In the genomic region with DNA sequence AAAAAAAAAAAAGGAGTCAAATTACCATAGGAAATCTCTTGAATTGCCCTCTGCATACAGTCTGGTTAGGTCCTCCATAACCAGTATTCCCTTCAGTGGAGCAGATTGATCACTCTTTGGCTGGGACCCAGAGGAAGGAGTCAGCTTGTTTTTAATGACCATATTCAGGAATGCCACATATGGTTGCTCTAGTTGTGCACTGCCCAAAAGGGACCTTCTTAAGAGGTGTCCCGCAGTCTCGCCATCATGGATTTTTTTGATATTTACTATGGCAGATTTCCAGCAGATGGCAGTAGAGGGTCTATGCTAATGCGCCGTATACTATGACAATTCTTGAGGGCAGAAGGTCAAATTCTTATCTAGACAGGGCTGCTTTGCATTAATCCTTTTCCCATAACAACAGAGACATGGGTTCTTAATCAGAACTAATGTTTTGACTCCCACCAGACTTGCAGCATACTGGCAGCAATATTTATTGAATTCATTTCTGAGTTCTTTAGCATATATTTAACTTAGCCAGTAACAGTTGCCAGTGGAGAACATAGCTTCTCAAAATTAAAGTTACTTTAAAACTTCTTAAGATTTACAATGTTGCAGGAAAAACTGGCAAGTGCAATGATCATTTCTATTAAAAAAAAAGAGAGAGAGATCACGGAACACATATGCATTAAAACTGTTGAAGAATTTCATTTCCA, we compare ENCODE assay signal across 8 cellular contexts. TPM values are rescaled to one million over a fixed set of nuclear protein-coding genes. Genes with fewer than 3 reads are reported as not detected.
DNase-seq lines count a peak whose midpoint lies in the region; ATAC-seq, FAIRE-seq and TF ChIP-seq lines count a peak whose summit lies in the region.

No MANE protein-coding gene starts in this region.

- intact Hi-C loops in left ventricle myocardium inferior (cut with micrococcal nuclease): loop anchor here (5.0 kb wide), 1 partner anchor 189 kb away; no protein-coding TSS in a partner anchor

- H3K27ac ChIP-seq in left ventricle myocardium inferior (replicated peaks): no peak overlapping the region
- no peak overlapping the region for H3K27ac ChIP-seq in small intestine (ENCODE audit: low read depth in 1 of 2, low read length in 1 of 2)

- H3K36me3 ChIP-seq in Loucy (ENCODE audit: insufficient read depth, low read length) (no peaks in the 10 kb centered on the region), left ventricle myocardium inferior (no peaks in the 10 kb centered on the region), small intestine (ENCODE audit: control insufficient read depth in 2 of 2, insufficient read depth in 2 of 2, low read length in 2 of 2) (no peaks in the 10 kb centered on the region)

- FAIRE-seq in small intestine (lab: Jason Lieb, UNC): no peak

- no peak overlapping the region for H3K9ac ChIP-seq in Loucy (ENCODE audit: low read depth, low read length, poor library complexity, severe bottlenecking)

- H3F3A ChIP-seq in Loucy (ENCODE audit: low read depth): no peaks in the 10 kb centered on the region

- no peaks in the 10 kb centered on the region for H3K27me3 ChIP-seq in Loucy (ENCODE audit: insufficient read depth, low read length, poor library complexity, severe bottlenecking)
- no peaks in the 10 kb centered on the region for H3K27me3 ChIP-seq in left ventricle myocardium inferior (ENCODE audit: low read depth)
- no peaks in the 10 kb centered on the region for H3K27me3 ChIP-seq in small intestine (ENCODE audit: control insufficient read depth in 2 of 2, insufficient read depth in 2 of 2, low read length in 2 of 2)

- no peaks in the 10 kb centered on the region for H3K4me1 ChIP-seq in Loucy (ENCODE audit: insufficient read depth, low read length, poor library complexity, severe bottlenecking)
- peaks cover 8% of the 10 kb centered on the region for H3K4me1 ChIP-seq in left ventricle myocardium inferior
- H3K4me1 ChIP-seq in small intestine (ENCODE audit: control insufficient read depth in 2 of 2, insufficient read depth in 1 of 2, low read depth in 1 of 2, low read length in 1 of 2): no peaks in the 10 kb centered on the region

- WGBS in small intestine, 3 donors: 4 to 14% (median 9%) methylated on average over 5 of the region's 5 CpGs

- no peaks in the 10 kb centered on the region for H3K79me2 ChIP-seq in Loucy (ENCODE audit: insufficient read depth, low read length)

- 0 out of 2 replicates have a peak, but pooled peaks cover 3% of the 10 kb centered on the region for H3K9me3 ChIP-seq in Loucy (ENCODE audit: insufficient read depth, low read depth, low read length)
- H3K9me3 ChIP-seq in left ventricle myocardium inferior (replicated peaks): peaks cover 7% of the 10 kb centered on the region
- H3K9me3 ChIP-seq in small intestine (ENCODE audit: control insufficient read depth, low read depth): no peaks in the 10 kb centered on the region

- peak; percentile 67 for ATAC-seq in GM21515 (IDR thresholded peaks at IDR 0.05; ENCODE audit: unreplicated experiment)
- peak; percentile 96 for ATAC-seq in SK-N-SH treated with all-trans-retinoic acid at 6 μM for 48 hours
- ATAC-seq in GM19467 (IDR thresholded peaks at IDR 0.05; ENCODE audit: unreplicated experiment): no peak

- TF ChIP-seq CTCF in Loucy (conservative IDR thresholded peaks at IDR 0.05; ENCODE audit: low read length) (peak; percentile 80), left ventricle myocardium inferior (IDR thresholded peaks at IDR 0.05; ENCODE audit: borderline replicate concordance) (peak; percentile 82)

- no peak overlapping the region for H3K4me2 ChIP-seq in Loucy (ENCODE audit: low read depth, low read length, poor library complexity, severe bottlenecking)

- peak; percentile 25 for DNase-seq in CMK (ENCODE audit: low read depth)
- peak; percentile 26 for DNase-seq in activated naive CD4-positive, alpha-beta T cell treated with anti-CD3 and anti-CD28 coated beads, Interleukin-2, amount 50 U/mL, for 16 hours
- no peak for DNase-seq in left ventricle myocardium inferior
- peak; percentile 85 for DNase-seq in small intestine

- H3K4me3 ChIP-seq in Loucy (ENCODE audit: low read length, poor library complexity, severe bottlenecking): no peak overlapping the region
- H3K4me3 ChIP-seq in left ventricle myocardium inferior: no peak overlapping the region
- no peak overlapping the region for H3K4me3 ChIP-seq in small intestine (ENCODE audit: low read depth in 1 of 2, low read length in 2 of 2)

- H4K20me1 ChIP-seq in Loucy (ENCODE audit: insufficient read depth, low read length, poor library complexity, severe bottlenecking): no peaks in the 10 kb centered on the region

- H3K9me2 ChIP-seq in Loucy (replicated peaks; ENCODE audit: low read depth, low read length): no peaks in the 10 kb centered on the region

- H2AFZ ChIP-seq in Loucy (ENCODE audit: low read length): no peak overlapping the region

TF ChIP-seq in SK-N-SH treated with all-trans-retinoic acid at 6 μM for 48 hours, 23 proteins besides CTCF, POLR2A, EP300 and RAD21:
- TF ChIP-seq GLIS3 (CRISPR knock-in tag; IDR thresholded peaks at IDR 0.05): no peak
- TF ChIP-seq, protein P1, sequence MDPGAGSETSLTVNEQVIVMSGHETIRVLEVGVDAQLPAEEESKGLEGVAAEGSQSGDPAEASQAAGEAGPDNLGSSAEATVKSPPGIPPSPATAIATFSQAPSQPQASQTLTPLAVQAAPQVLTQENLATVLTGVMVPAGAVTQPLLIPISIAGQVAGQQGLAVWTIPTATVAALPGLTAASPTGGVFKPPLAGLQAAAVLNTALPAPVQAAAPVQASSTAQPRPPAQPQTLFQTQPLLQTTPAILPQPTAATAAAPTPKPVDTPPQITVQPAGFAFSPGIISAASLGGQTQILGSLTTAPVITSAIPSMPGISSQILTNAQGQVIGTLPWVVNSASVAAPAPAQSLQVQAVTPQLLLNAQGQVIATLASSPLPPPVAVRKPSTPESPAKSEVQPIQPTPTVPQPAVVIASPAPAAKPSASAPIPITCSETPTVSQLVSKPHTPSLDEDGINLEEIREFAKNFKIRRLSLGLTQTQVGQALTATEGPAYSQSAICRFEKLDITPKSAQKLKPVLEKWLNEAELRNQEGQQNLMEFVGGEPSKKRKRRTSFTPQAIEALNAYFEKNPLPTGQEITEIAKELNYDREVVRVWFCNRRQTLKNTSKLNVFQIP (CRISPR knock-in tag; IDR thresholded peaks at IDR 0.05; ENCODE audit: borderline replicate concordance, low read depth): no peak
- no peak for TF ChIP-seq ZC3H10 (CRISPR knock-in tag; IDR thresholded peaks at IDR 0.05)
- no peak for TF ChIP-seq BACH2 (CRISPR knock-in tag; IDR thresholded peaks at IDR 0.05; ENCODE audit: borderline replicate concordance)
- TF ChIP-seq CSDC2 (CRISPR knock-in tag; IDR thresholded peaks at IDR 0.05): no peak
- no peak for TF ChIP-seq TOX (CRISPR knock-in tag; IDR thresholded peaks at IDR 0.05; ENCODE audit: borderline replicate concordance)
- TF ChIP-seq, protein P2, sequence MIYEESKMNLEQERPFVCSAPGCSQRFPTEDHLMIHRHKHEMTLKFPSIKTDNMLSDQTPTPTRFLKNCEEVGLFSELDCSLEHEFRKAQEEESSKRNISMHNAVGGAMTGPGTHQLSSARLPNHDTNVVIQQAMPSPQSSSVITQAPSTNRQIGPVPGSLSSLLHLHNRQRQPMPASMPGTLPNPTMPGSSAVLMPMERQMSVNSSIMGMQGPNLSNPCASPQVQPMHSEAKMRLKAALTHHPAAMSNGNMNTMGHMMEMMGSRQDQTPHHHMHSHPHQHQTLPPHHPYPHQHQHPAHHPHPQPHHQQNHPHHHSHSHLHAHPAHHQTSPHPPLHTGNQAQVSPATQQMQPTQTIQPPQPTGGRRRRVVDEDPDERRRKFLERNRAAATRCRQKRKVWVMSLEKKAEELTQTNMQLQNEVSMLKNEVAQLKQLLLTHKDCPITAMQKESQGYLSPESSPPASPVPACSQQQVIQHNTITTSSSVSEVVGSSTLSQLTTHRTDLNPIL (CRISPR knock-in tag; IDR thresholded peaks at IDR 0.05; ENCODE audit: low read depth): no peak
- no peak for TF ChIP-seq TCF4 (CRISPR knock-in tag; IDR thresholded peaks at IDR 0.05; ENCODE audit: borderline replicate concordance)
- no peak for TF ChIP-seq OSR1 (CRISPR knock-in tag; IDR thresholded peaks at IDR 0.05)
- TF ChIP-seq ZNF565 (CRISPR knock-in tag; conservative IDR thresholded peaks at IDR 0.05; ENCODE audit: low read depth): no peak
- TF ChIP-seq ARNTL (CRISPR knock-in tag; IDR thresholded peaks at IDR 0.05; ENCODE audit: borderline replicate concordance, low read depth): no peak
- TF ChIP-seq ZFP30 (CRISPR knock-in tag; IDR thresholded peaks at IDR 0.05): no peak
- TF ChIP-seq RARB (CRISPR knock-in tag; IDR thresholded peaks at IDR 0.05): no peak
- no peak for TF ChIP-seq ISL1 (CRISPR knock-in tag; IDR thresholded peaks at IDR 0.05)
- TF ChIP-seq, protein P3, sequence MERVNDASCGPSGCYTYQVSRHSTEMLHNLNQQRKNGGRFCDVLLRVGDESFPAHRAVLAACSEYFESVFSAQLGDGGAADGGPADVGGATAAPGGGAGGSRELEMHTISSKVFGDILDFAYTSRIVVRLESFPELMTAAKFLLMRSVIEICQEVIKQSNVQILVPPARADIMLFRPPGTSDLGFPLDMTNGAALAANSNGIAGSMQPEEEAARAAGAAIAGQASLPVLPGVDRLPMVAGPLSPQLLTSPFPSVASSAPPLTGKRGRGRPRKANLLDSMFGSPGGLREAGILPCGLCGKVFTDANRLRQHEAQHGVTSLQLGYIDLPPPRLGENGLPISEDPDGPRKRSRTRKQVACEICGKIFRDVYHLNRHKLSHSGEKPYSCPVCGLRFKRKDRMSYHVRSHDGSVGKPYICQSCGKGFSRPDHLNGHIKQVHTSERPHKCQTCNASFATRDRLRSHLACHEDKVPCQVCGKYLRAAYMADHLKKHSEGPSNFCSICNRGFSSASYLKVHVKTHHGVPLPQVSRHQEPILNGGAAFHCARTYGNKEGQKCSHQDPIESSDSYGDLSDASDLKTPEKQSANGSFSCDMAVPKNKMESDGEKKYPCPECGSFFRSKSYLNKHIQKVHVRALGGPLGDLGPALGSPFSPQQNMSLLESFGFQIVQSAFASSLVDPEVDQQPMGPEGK (CRISPR knock-in tag; IDR thresholded peaks at IDR 0.05; ENCODE audit: borderline replicate concordance): no peak
- no peak for TF ChIP-seq ESRRG (CRISPR knock-in tag; IDR thresholded peaks at IDR 0.05)
- TF ChIP-seq PPARA (CRISPR knock-in tag; IDR thresholded peaks at IDR 0.05; ENCODE audit: borderline replicate concordance): no peak

RNA-seq across cellular contexts. Expression of a gene that starts 31.8 kb away (rescaled TPM):
- total RNA-seq in left ventricle myocardium inferior: 20.8 TPM
- polyA plus RNA-seq in small intestine: 1 to 10 TPM; 1.6 to 6.1 (median 2.2) TPM
